Comparison of ENCODE assay signal across 3 cellular contexts in genomic region chr7:147674705-147675104, GRCh38.
TF ChIP-seq lines count a peak whose summit lies in the region.

No MANE protein-coding gene starts in this region.

TF ChIP-seq in HepG2, 621 proteins besides CTCF, POLR2A, EP300 and RAD21:
- TF ChIP-seq MAFK (conservative IDR thresholded peaks at IDR 0.05 in 1 of 2, IDR thresholded peaks at IDR 0.05 in 1 of 2; ENCODE audit: low read length in 2 of 2): peak; percentile 79 to 93
- peak; percentile 88 for TF ChIP-seq MAFF (IDR thresholded peaks at IDR 0.05; ENCODE audit: low read depth, low read length)
- no peak for TF ChIP-seq ZNF550 (CRISPR knock-in tag; IDR thresholded peaks at IDR 0.05; ENCODE audit: borderline replicate concordance)
TF ChIP-seq in HepG2: peak in this region for 2.

TF ChIP-seq in IMR-90, 13 proteins besides CTCF, POLR2A, EP300 and RAD21:
- no peak for TF ChIP-seq RFX5 (IDR thresholded peaks at IDR 0.05; ENCODE audit: low read depth, low read length)
- TF ChIP-seq MAFK (IDR thresholded peaks at IDR 0.05; ENCODE audit: low read depth, low read length): peak; percentile 90
- no peak for TF ChIP-seq ELK1 (IDR thresholded peaks at IDR 0.05; ENCODE audit: borderline replicate concordance, low read depth, low read length)
- TF ChIP-seq MAZ (IDR thresholded peaks at IDR 0.05; ENCODE audit: borderline replicate concordance, low read depth, low read length): no peak

TF ChIP-seq in H1, 55 proteins besides CTCF, POLR2A, EP300 and RAD21:
- TF ChIP-seq TBP (IDR thresholded peaks at IDR 0.05; ENCODE audit: low read depth, low read length): no peak
- no peak for TF ChIP-seq SRF (IDR thresholded peaks at IDR 0.05; ENCODE audit: low read depth, low read length)
- TF ChIP-seq MAFK (IDR thresholded peaks at IDR 0.05; ENCODE audit: low read depth, low read length): peak; percentile 61; the same call in 1 of the 2 replicates
